In genomic region chr10:102660891-102661613, GRCh38 we compare ENCODE assay signal across 8 cellular contexts. TPM values are rescaled to one million over a fixed set of nuclear protein-coding genes. Genes with fewer than 3 reads are reported as not detected.
DNase-seq lines count a peak whose midpoint lies in the region; ATAC-seq and TF ChIP-seq lines count a peak whose summit lies in the region.

No MANE protein-coding gene starts in this region.

- peaks cover 3% of the 10 kb centered on the region for H3K4me1 ChIP-seq in cardiac muscle cell (ENCODE audit: low read depth)

- H3K9me3 ChIP-seq in cardiac muscle cell (ENCODE audit: low read depth): no peaks in the 10 kb centered on the region

- peak overlapping the region; percentile 38 for H3K27ac ChIP-seq in cardiac muscle cell

- peaks cover 14% of the 10 kb centered on the region for H3K36me3 ChIP-seq in cardiac muscle cell

- ATAC-seq in GM18502 (IDR thresholded peaks at IDR 0.05; ENCODE audit: poor library complexity, unreplicated experiment): peak; percentile 84
- peak; percentile 83 to 87 for ATAC-seq in activated T-cell treated with anti-CD3 and anti-CD28 coated beads, Interleukin-2, amount 50 U/mL, for 4 hours

- H3K9me3 Mint-ChIP-seq in HFFc6: no peaks in the 10 kb centered on the region
- no peaks in the 10 kb centered on the region for H3K9me3 Mint-ChIP-seq in activated T-cell treated with anti-CD3 and anti-CD28 coated beads, Interleukin-2, amount 50 U/mL, for 4 hours

- H3K4me3 ChIP-seq in cardiac muscle cell: no peak overlapping the region

- no peaks in the 10 kb centered on the region for H3K27me3 ChIP-seq in cardiac muscle cell

- DNase-seq in HFFc6 (no peak), NCI-H1694 (lab: John Stamatoyannopoulos, UW) (peak; percentile 63), cardiac muscle cell (ENCODE audit: low read depth in 1 of 2, low spot score in 1 of 2) (peak in 1 of 2 donors; percentile 81), SKM-1 treated with dmso at 0.1 percent for 144 hours (lab: John Stamatoyannopoulos, UW; ENCODE audit: unreplicated experiment) (no peak), dedifferentiated amniotic fluid mesenchymal stem cell (ENCODE audit: extremely low spot score) (no peak)
- DNase-seq in activated T-cell treated with anti-CD3 and anti-CD28 coated beads, Interleukin-2, amount 50 U/mL, for 4 hours: peak; percentile 38
- DNase-seq in stimulated activated CD4-positive, alpha-beta T cell treated with anti-CD3 and anti-CD28 coated beads, Interleukin-12 subunit alpha, Interleukin-12 subunit beta, amount 100 ng/mL, for 4 hours: peak; percentile 52

- H3K36me3 Mint-ChIP-seq in HFFc6 (ENCODE audit: low read depth): peaks cover 8% of the 10 kb centered on the region; the same call in 1 of the 2 replicates
- peaks cover 10% of the 10 kb centered on the region for H3K36me3 Mint-ChIP-seq in activated T-cell treated with anti-CD3 and anti-CD28 coated beads, Interleukin-2, amount 50 U/mL, for 4 hours (ENCODE audit: insufficient read depth)

- peak overlapping the region; percentile 31 for H3K27ac Mint-ChIP-seq in HFFc6

- TF ChIP-seq CTCF in HFFc6 (IDR thresholded peaks at IDR 0.05) (no peak), cardiac muscle cell (IDR thresholded peaks at IDR 0.05; ENCODE audit: low read depth, low read length) (no peak)

- H3K27me3 Mint-ChIP-seq in HFFc6 (ENCODE audit: insufficient read depth): peaks cover 2% of the 10 kb centered on the region
- H3K27me3 Mint-ChIP-seq in activated T-cell treated with anti-CD3 and anti-CD28 coated beads, Interleukin-2, amount 50 U/mL, for 4 hours (ENCODE audit: low read depth): no peaks in the 10 kb centered on the region

- H3K4me3 Mint-ChIP-seq in HFFc6: no peak overlapping the region
- H3K4me3 Mint-ChIP-seq in activated T-cell treated with anti-CD3 and anti-CD28 coated beads, Interleukin-2, amount 50 U/mL, for 4 hours: peak overlapping the region; percentile 69

- no peaks in the 10 kb centered on the region; the same call in 1 of the 2 replicates for H3K4me1 Mint-ChIP-seq in HFFc6 (ENCODE audit: low read depth)
- H3K4me1 Mint-ChIP-seq in activated T-cell treated with anti-CD3 and anti-CD28 coated beads, Interleukin-2, amount 50 U/mL, for 4 hours (ENCODE audit: low read depth): peaks cover 42% of the 10 kb centered on the region

RNA-seq across cellular contexts. Expression of gene TRIM8, which starts 16.8 kb away (rescaled TPM):
- 100 to 1,000 TPM; 123 to 148 (median 135) TPM for total RNA-seq in HFFc6 (2021; fragmentation: NEBNext Ultra II Directional; extraction: Animal tissue kit (Norgen Biotek cat#: 25700))
- 10 to 100 TPM; 53.9 to 67.6 (median 59.9) TPM for total RNA-seq in activated T-cell treated with anti-CD3 and anti-CD28 coated beads, Interleukin-2, amount 50 U/mL, for 4 hours
- 100 and 130 TPM in 2 replicates for total RNA-seq in cardiac muscle cell
- polyA plus RNA-seq in cardiac muscle cell: 59.8 and 65.6 TPM in 2 replicates

RNA-seq across cellular contexts. Expression of gene ARL3, which starts 53.1 kb away (rescaled TPM):
- 10 to 100 TPM; 13.2 to 18.4 (median 16.8) TPM for total RNA-seq in HFFc6 (2021; fragmentation: NEBNext Ultra II Directional; extraction: Animal tissue kit (Norgen Biotek cat#: 25700))
- 1 to 10 TPM; 3.2 to 4.8 (median 3.3) TPM for total RNA-seq in activated T-cell treated with anti-CD3 and anti-CD28 coated beads, Interleukin-2, amount 50 U/mL, for 4 hours
- total RNA-seq in cardiac muscle cell: 16.3 and 24.5 TPM in 2 replicates
- polyA plus RNA-seq in cardiac muscle cell: 42.2 and 47.3 TPM in 2 replicates

RNA-seq across cellular contexts. Expression of gene SFXN2, which starts 53.4 kb away (rescaled TPM):
- 1 to 10 TPM; 2.2 to 4.4 (median 3.5) TPM for total RNA-seq in HFFc6 (2021; fragmentation: NEBNext Ultra II Directional; extraction: Animal tissue kit (Norgen Biotek cat#: 25700))
- total RNA-seq in activated T-cell treated with anti-CD3 and anti-CD28 coated beads, Interleukin-2, amount 50 U/mL, for 4 hours: 10 to 100 TPM; 29.0 to 33.7 (median 31.2) TPM
- total RNA-seq in cardiac muscle cell: 10.5 and 14.2 TPM in 2 replicates
- 18.6 and 26.1 TPM in 2 replicates for polyA plus RNA-seq in cardiac muscle cell

Comparison
In these comparisons a context has a peak if more than half of its experiments do, and no peak if none do; other contexts are left out.
1. DNase-seq: peak in NCI-H1694 (single experiment), activated T-cell treated with anti-CD3 and anti-CD28 coated beads, Interleukin-2, amount 50 U/mL, for 4 hours (single experiment) and stimulated activated CD4-positive, alpha-beta T cell treated with anti-CD3 and anti-CD28 coated beads, Interleukin-12 subunit alpha, Interleukin-12 subunit beta, amount 100 ng/mL, for 4 hours (single experiment); none in HFFc6 (single experiment), SKM-1 treated with dmso at 0.1 percent for 144 hours (single experiment) and dedifferentiated amniotic fluid mesenchymal stem cell (single experiment).